In the genomic region with DNA sequence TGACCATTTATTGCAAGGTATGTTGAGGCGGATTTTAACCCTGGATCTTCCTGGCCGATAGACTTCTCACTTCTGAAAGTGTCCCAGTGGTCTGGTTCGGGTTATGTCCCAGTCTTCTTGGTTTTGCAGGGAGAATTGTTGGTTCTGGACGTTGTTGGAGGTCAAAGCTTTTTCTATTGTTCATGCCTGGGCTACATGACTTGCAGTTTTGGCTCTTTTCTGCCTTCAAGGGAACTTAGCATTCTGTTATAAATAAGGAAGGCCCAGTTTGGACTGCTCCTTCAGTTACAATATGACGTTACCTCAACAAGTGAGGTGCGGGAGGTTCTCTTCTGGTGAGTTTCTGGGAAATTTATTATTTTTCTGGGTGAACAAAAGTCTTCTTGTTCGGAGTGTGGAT, we compare ENCODE assay signal across 24 cellular contexts.
DNase-seq lines count a peak whose midpoint lies in the region; ATAC-seq and TF ChIP-seq lines count a peak whose summit lies in the region.
"Had no signal": no experiment of that assay in that cellular context is flagged by ENCODE, and none has a peak within 500 bp of the region (broad histone marks: within the 10 kb centered on the region; RNA-seq: fewer than 3 reads in every experiment).

No MANE protein-coding gene starts in this region.

- H3K27ac ChIP-seq in AG04450 (ENCODE audit: low read depth, low read length) (peak overlapping the region; percentile 42), HL-60 (replicated peaks) (peak overlapping the region; percentile 76), neuronal stem cell (replicated peaks; ENCODE audit: low read length) (no peak overlapping the region)
- H3K27ac ChIP-seq: BLaER1 had no signal

- no peak for ATAC-seq in HG03159 (IDR thresholded peaks at IDR 0.05; ENCODE audit: unreplicated experiment)
- no peak for ATAC-seq in GM18498 (IDR thresholded peaks at IDR 0.05; ENCODE audit: unreplicated experiment)
- no peak for ATAC-seq in HG02885 (IDR thresholded peaks at IDR 0.05; ENCODE audit: poor library complexity, unreplicated experiment)
- ATAC-seq: HCT116, K562 had no signal

- no peak overlapping the region for H2AK5ac ChIP-seq in neuronal stem cell (ENCODE audit: low read depth, low read length)

- CTCF ChIA-PET in AG04450 (lab: Charles Lee), result no interaction called here

- no CpG with 5 or more reads among the region's 7 CpGs for WGBS in neuronal stem cell (ENCODE audit: extremely low coverage in 2 of 2, insufficient read length in 2 of 2, insufficient replicate concordance in 1 of 2), 2 donors

- no peak overlapping the region for H3K4me3 ChIP-seq in AG04450 (ENCODE audit: low read depth, low read length)
- H3K4me3 ChIP-seq in HL-60 (replicated peaks; ENCODE audit: insufficient read depth, low read length), result no peak overlapping the region
- H3K4me3 ChIP-seq in adipocyte (ENCODE audit: low read length), result no peak overlapping the region
- H3K4me3 ChIP-seq in neuronal stem cell (ENCODE audit: low read length in 2 of 2), result no peak overlapping the region
- H3K4me3 ChIP-seq: BLaER1, K562 had no signal

- no peaks in the 10 kb centered on the region for H3K36me3 ChIP-seq in adipocyte (ENCODE audit: control insufficient read depth, insufficient read depth, low read length, severe bottlenecking)
- H3K36me3 ChIP-seq in neuronal stem cell (replicated peaks in 1 of 2; ENCODE audit: control insufficient read depth in 2 of 2, insufficient read depth in 2 of 2, low read length in 2 of 2), result no peaks in the 10 kb centered on the region
- H3K36me3 ChIP-seq: BLaER1 had no signal

- H3K4me1 ChIP-seq in adipocyte (ENCODE audit: control insufficient read depth, insufficient read depth, low read length) (peaks cover 24% of the 10 kb centered on the region), neuronal stem cell (ENCODE audit: control insufficient read depth in 2 of 2, insufficient read depth in 1 of 2, low read depth in 1 of 2, low read length in 2 of 2) (peaks cover 0 to 2% of the 10 kb centered on the region in 2 donors)
- H3K4me1 ChIP-seq: BLaER1 had no signal

- no peak overlapping the region for H3K23ac ChIP-seq in neuronal stem cell (ENCODE audit: low read depth, low read length, poor library complexity)

- H2BK120ac ChIP-seq in neuronal stem cell (ENCODE audit: low read depth, low read length), result no peak overlapping the region

- no peak overlapping the region for H4K91ac ChIP-seq in neuronal stem cell (ENCODE audit: low read depth, low read length, poor library complexity)

- H3K14ac ChIP-seq in neuronal stem cell (ENCODE audit: low read length), result no peak overlapping the region

- H2BK15ac ChIP-seq in neuronal stem cell (ENCODE audit: low read length), result no peak overlapping the region

- H3K4ac ChIP-seq in neuronal stem cell (ENCODE audit: low read length), result no peak overlapping the region

- peak overlapping the region; percentile 25 for H3K9ac ChIP-seq in adipocyte (ENCODE audit: low read length)
- H3K9ac ChIP-seq in neuronal stem cell (ENCODE audit: low read depth, low read length, poor library complexity), result no peak overlapping the region
- H3K9ac ChIP-seq: BLaER1 had no signal

- peak overlapping the region; percentile 85 for H2AFZ ChIP-seq in neuronal stem cell (ENCODE audit: low read length)

- H3K79me1 ChIP-seq in neuronal stem cell (ENCODE audit: low read depth, low read length), result no peaks in the 10 kb centered on the region

- POLR2A ChIA-PET in AG04450 (lab: Yijun Ruan, JAX), result no interaction called here

- no peak overlapping the region for H3K18ac ChIP-seq in neuronal stem cell (ENCODE audit: low read length)

- DNase-seq in AG04450 (ENCODE audit: low read depth, low spot score) (no peak), HL-60 (ENCODE audit: low read depth in 1 of 2, low spot score in 1 of 2) (no peak), adipocyte (ENCODE audit: low read depth) (no peak), neuronal stem cell (ENCODE audit: low spot score) (no peak)
- DNase-seq: CD4-positive, CD25-positive, alpha-beta regulatory T cell; DMS153; Kasumi-1; NCI-H1048; NCI-H1417; NCI-H1694; NCI-H2029 treated with DMSO at 0.1 percent for 48 hours; NCI-H446 treated with DMSO at 0.1 percent for 48 hours; NCI-H526; NCI-H82; NK-92 treated with Interleukin-12 subunit alpha and Interleukin-12 subunit beta, amount 100 ng/mL, for 24 hours; Right ventricle myocardium superior; RPMI8226; T-helper 1 cell had no signal

- no peak for TF ChIP-seq CTCF in AG04450 (IDR thresholded peaks at IDR 0.05; ENCODE audit: low read depth, low read length)
- no peak for TF ChIP-seq CTCF in HL-60 (IDR thresholded peaks at IDR 0.05; ENCODE audit: insufficient read depth, low read length)

- no peak overlapping the region for H2BK5ac ChIP-seq in neuronal stem cell (ENCODE audit: low read length)

- H3K4me2 ChIP-seq in neuronal stem cell (ENCODE audit: insufficient read depth, low read length, poor library complexity, severe bottlenecking), result no peak overlapping the region
- H3K4me2 ChIP-seq: BLaER1 had no signal

- H4K8ac ChIP-seq in neuronal stem cell (ENCODE audit: low read depth, low read length), result no peak overlapping the region

- H3K27me3 ChIP-seq in AG04450 (ENCODE audit: control insufficient read depth, insufficient read depth, low read length) (no peaks in the 10 kb centered on the region), HL-60 (ENCODE audit: insufficient read depth, poor library complexity, severe bottlenecking) (no peaks in the 10 kb centered on the region), adipocyte (replicated peaks; ENCODE audit: control insufficient read depth, insufficient read depth, low read length) (no peaks in the 10 kb centered on the region), neuronal stem cell (ENCODE audit: control insufficient read depth in 3 of 3, insufficient read depth in 3 of 3, low read depth in 1 of 3, low read length in 3 of 3) (no peaks in the 10 kb centered on the region)
- H3K27me3 ChIP-seq: BLaER1 had no signal

- H2BK12ac ChIP-seq in neuronal stem cell (ENCODE audit: low read length), result no peak overlapping the region

- peaks cover 3% of the 10 kb centered on the region; the same call in 1 of the 2 replicates for H3K9me3 ChIP-seq in AG04450 (ENCODE audit: control insufficient read depth, insufficient read depth, low read length)
- H3K9me3 ChIP-seq in adipocyte (ENCODE audit: control insufficient read depth, low read length), result peaks cover 4% of the 10 kb centered on the region
- H3K9me3 ChIP-seq in neuronal stem cell (replicated peaks in 1 of 2; ENCODE audit: control insufficient read depth in 2 of 2, insufficient read depth in 1 of 2, low read depth in 1 of 2, low read length in 2 of 2), result peaks cover 0 to 6% of the 10 kb centered on the region in 2 donors
- H3K9me3 ChIP-seq: BLaER1 had no signal
